7 cellular contexts compared by ENCODE assay signal in genomic region chr3:169668081-169668956, GRCh38. TPM values are rescaled to one million over a fixed set of nuclear protein-coding genes. Genes with fewer than 3 reads are reported as not detected.
DNase-seq lines count a peak whose midpoint lies in the region; ATAC-seq and TF ChIP-seq lines count a peak whose summit lies in the region.

No MANE protein-coding gene starts in this region.

- peaks cover 79% of the 10 kb centered on the region for H3K27me3 Mint-ChIP-seq in activated CD8-positive, alpha-beta T cell treated with anti-CD3 and anti-CD28 coated beads, Interleukin-2, amount 10 ng/mL, durations not matched to agents 7 days and 5 days (ENCODE audit: low read depth)

- POLR2A ChIA-PET in activated CD8-positive, alpha-beta T cell treated with anti-CD3 and anti-CD28 coated beads, Interleukin-2, amount 10 ng/mL, durations not matched to agents 7 days and 5 days (lab: Charles Lee) = no interaction called here

- TF ChIP-seq POLR2A in heart left ventricle (IDR thresholded peaks at IDR 0.05) = no peak

- no peak overlapping the region for H3K27ac Mint-ChIP-seq in activated CD8-positive, alpha-beta T cell treated with anti-CD3 and anti-CD28 coated beads, Interleukin-2, amount 10 ng/mL, durations not matched to agents 7 days and 5 days

- DNase-seq in GM12865 (ENCODE audit: low read depth) (peak; percentile 16), HT1080 (ENCODE audit: low read depth) (peak; percentile 14), heart left ventricle (peak; percentile 23 to 64 (median 37)), foreskin melanocyte (no peak)
- DNase-seq in activated CD8-positive, alpha-beta T cell treated with anti-CD3 and anti-CD28 coated beads, Interleukin-2, amount 10 ng/mL, durations not matched to agents 7 days and 5 days = peak; percentile 27

- H3K4me3 Mint-ChIP-seq in activated CD8-positive, alpha-beta T cell treated with anti-CD3 and anti-CD28 coated beads, Interleukin-2, amount 10 ng/mL, durations not matched to agents 7 days and 5 days = peak overlapping the region; percentile 48

- H3K4me1 ChIP-seq in heart left ventricle = peaks cover 0 to 35% (median 7%) of the 10 kb centered on the region in 12 donors
- H3K4me1 ChIP-seq in rectal smooth muscle tissue (ENCODE audit: control insufficient read depth, insufficient read depth, low read length) = no peaks in the 10 kb centered on the region

- H3K9me3 Mint-ChIP-seq in activated CD8-positive, alpha-beta T cell treated with anti-CD3 and anti-CD28 coated beads, Interleukin-2, amount 10 ng/mL, durations not matched to agents 7 days and 5 days (ENCODE audit: insufficient read depth) = no peaks in the 10 kb centered on the region

- peaks cover 29% of the 10 kb centered on the region for H3K4me1 Mint-ChIP-seq in activated CD8-positive, alpha-beta T cell treated with anti-CD3 and anti-CD28 coated beads, Interleukin-2, amount 10 ng/mL, durations not matched to agents 7 days and 5 days (ENCODE audit: low read depth)

- intact Hi-C loops in heart left ventricle (cut with DNase I) = loop anchor here (2.0 to 10.0 kb wide), 17 partner anchors 74 to 806 kb away; no protein-coding TSS in a partner anchor

- ATAC-seq in activated CD8-positive, alpha-beta T cell treated with anti-CD3 and anti-CD28 coated beads, Interleukin-2, amount 10 ng/mL, durations not matched to agents 7 days and 5 days = peak; percentile 45
- peak in 3 of 4 donors; percentile 47 to 65 (median 62) for ATAC-seq in heart left ventricle
- no peak for ATAC-seq in GM18498 (IDR thresholded peaks at IDR 0.05; ENCODE audit: unreplicated experiment)

- H3K27ac ChIP-seq in heart left ventricle = peak overlapping the region; percentile 1 to 78 (median 58)
- H3K27ac ChIP-seq in rectal smooth muscle tissue (ENCODE audit: low read depth, low read length) = no peak overlapping the region

- TF ChIP-seq CTCF in GM12865 (IDR thresholded peaks at IDR 0.05; ENCODE audit: insufficient read depth, low read depth, low read length, missing control alignments) = no peak
- TF ChIP-seq CTCF in heart left ventricle (IDR thresholded peaks at IDR 0.05) = no peak

- no peaks in the 10 kb centered on the region for H3K36me3 ChIP-seq in heart left ventricle
- H3K36me3 ChIP-seq in rectal smooth muscle tissue (ENCODE audit: control insufficient read depth, insufficient read depth, low read length) = no peaks in the 10 kb centered on the region

- H3K9me3 ChIP-seq in heart left ventricle = peaks cover 0 to 6% (median 2%) of the 10 kb centered on the region in 12 donors

- WGBS in heart left ventricle, 4 donors = 3 to 7% (median 4%) methylated on average over 34 to 58 of the region's 58 CpGs

- H3K4me3 ChIP-seq in GM12865 (ENCODE audit: low read depth, low read length) (no peak overlapping the region; the same call in 1 of the 2 replicates), heart left ventricle (peak overlapping the region; percentile 1 to 68 (median 58)), rectal smooth muscle tissue (ENCODE audit: low read length) (peak overlapping the region; percentile 56)

- no peaks in the 10 kb centered on the region for H3K36me3 Mint-ChIP-seq in activated CD8-positive, alpha-beta T cell treated with anti-CD3 and anti-CD28 coated beads, Interleukin-2, amount 10 ng/mL, durations not matched to agents 7 days and 5 days (ENCODE audit: low read depth)

- CTCF ChIA-PET in activated CD8-positive, alpha-beta T cell treated with anti-CD3 and anti-CD28 coated beads, Interleukin-2, amount 10 ng/mL, durations not matched to agents 7 days and 5 days (lab: Charles Lee) = interaction anchor here (0.9 to 5.6 kb wide), 9 partner anchors 8 to 803 kb away, joined by 3 to 57 read pairs (median 4); no protein-coding TSS in a partner anchor

- H3K9ac ChIP-seq in rectal smooth muscle tissue (ENCODE audit: low read length) = no peak overlapping the region

- H3K27me3 ChIP-seq in heart left ventricle (peaks cover 8 to 96% (median 58%) of the 10 kb centered on the region in 9 donors), rectal smooth muscle tissue (ENCODE audit: control insufficient read depth, insufficient read depth, low read length) (peaks cover 27% of the 10 kb centered on the region)

RNA-seq across cellular contexts. Expression of gene MECOM, which starts 4.8 kb away (rescaled TPM):
- 5.3 and 10.9 TPM in 2 replicates for total RNA-seq in HT1080 (2014; rRNA removed; shearing (Covaris generic))
- polyA plus RNA-seq in HT1080 (2015; cell fraction: cytosol; rRNA removed) = 1.8 and 2.3 TPM in 2 replicates
- polyA plus RNA-seq in HT1080 (2015; cell fraction: nucleus; rRNA removed) = 5.5 and 5.8 TPM in 2 replicates
- total RNA-seq in activated CD8-positive, alpha-beta T cell treated with anti-CD3 and anti-CD28 coated beads, Interleukin-2, amount 10 ng/mL, durations not matched to agents 7 days and 5 days = not detected
- 10 to 100 TPM; 11.2 to 22.4 (median 17.1) TPM for total RNA-seq in heart left ventricle
- 1 to 10 TPM; 5.8 to 9.2 TPM for polyA plus RNA-seq in heart left ventricle
